ENCODE assay signal across 14 cellular contexts in genomic region chr10:74071151-74071550, GRCh38.
DNase-seq lines count a peak whose midpoint lies in the region; ATAC-seq and TF ChIP-seq lines count a peak whose summit lies in the region.
"Had no signal": no experiment of that assay in that cellular context is flagged by ENCODE, and none has a peak within 500 bp of the region (broad histone marks: within the 10 kb centered on the region; RNA-seq: fewer than 3 reads in every experiment).

No MANE protein-coding gene starts in this region.

- peaks cover 74% of the 10 kb centered on the region for H3F3A ChIP-seq in GM23248 (ENCODE audit: insufficient read depth)

- peak overlapping the region; percentile 38 for H3K27ac ChIP-seq in GM23248
- peak overlapping the region; percentile 41 for H3K27ac ChIP-seq in left ventricle myocardium inferior (replicated peaks)
- peak overlapping the region in 3 of 4 donors; percentile 58 to 75 (median 60) for H3K27ac ChIP-seq in gastrocnemius medialis
- H3K27ac ChIP-seq: KMS-11, neutrophil had no signal

- H3K4me1 ChIP-seq in GM23248 (ENCODE audit: insufficient read depth) (peaks cover 56% of the 10 kb centered on the region), left ventricle myocardium inferior (peaks cover 75% of the 10 kb centered on the region), gastrocnemius medialis (peaks cover 32 to 67% of the 10 kb centered on the region in 2 donors)

- in situ Hi-C loops in GM23248 (cut with MboI), result no loop called here
- in situ Hi-C loops in astrocyte of the cerebellum (cut with HindIII; ENCODE audit: low sequenced_read_pairs), result no loop called here
- in situ Hi-C loops in gastrocnemius medialis (cut with MboI; ENCODE audit: low sequenced_read_pairs in 4 of 4), result loop anchor here in 1 of 4 donors (10.0 kb wide), 1 partner anchor 186 kb away; no protein-coding TSS in a partner anchor

- H3K4me1 Mint-ChIP-seq in progenitor cell of endocrine pancreas (ENCODE audit: low read depth), result no peaks in the 10 kb centered on the region

- no peak overlapping the region for H3K4me3 Mint-ChIP-seq in progenitor cell of endocrine pancreas (ENCODE audit: low read depth)

- H3K79me2 ChIP-seq in GM23248 (ENCODE audit: insufficient read depth), result peaks cover 95% of the 10 kb centered on the region

- H3K4me3 ChIP-seq in GM23248 (peak overlapping the region; percentile 13; the same call in 1 of the 2 replicates), astrocyte of the cerebellum (ENCODE audit: low read depth, low read length) (no peak overlapping the region), left ventricle myocardium inferior (no peak overlapping the region), gastrocnemius medialis (no peak overlapping the region)

- H3K27me3 ChIP-seq in GM23248 (replicated peaks; ENCODE audit: insufficient read depth) (no peaks in the 10 kb centered on the region), left ventricle myocardium inferior (ENCODE audit: low read depth) (no peaks in the 10 kb centered on the region), gastrocnemius medialis (no peaks in the 10 kb centered on the region)
- H3K27me3 ChIP-seq: neutrophil had no signal

- H3K36me3 ChIP-seq in GM23248 (ENCODE audit: low read depth) (peaks cover 37% of the 10 kb centered on the region), left ventricle myocardium inferior (peaks cover 42% of the 10 kb centered on the region), gastrocnemius medialis (peaks cover 0 to 39% of the 10 kb centered on the region in 2 donors)

- TF ChIP-seq POLR2A in gastrocnemius medialis (IDR thresholded peaks at IDR 0.05), result no peak

- H3K9me3 Mint-ChIP-seq in progenitor cell of endocrine pancreas (ENCODE audit: low read depth), result no peaks in the 10 kb centered on the region
- H3K9me3 Mint-ChIP-seq: activated T-helper 2 cell treated with anti-CD3 and anti-CD28 coated beads, Interferon-gamma antibody, Interleukin-2, Interleukin-4, amounts not matched to agents 10 μg/mL and 5 μg/mL and 100 μg/mL, durations not matched to agents 14 hours and 24 hours and 36 hours had no signal

- 0 out of 2 replicates have a peak, but pooled peaks cover 8% of the 10 kb centered on the region for H4K20me1 ChIP-seq in GM23248 (ENCODE audit: insufficient read depth)

- no peaks in the 10 kb centered on the region for H3K27me3 Mint-ChIP-seq in progenitor cell of endocrine pancreas

- peak overlapping the region; percentile 27 for H3K4me2 ChIP-seq in GM23248 (ENCODE audit: unreplicated experiment)
- H3K4me2 ChIP-seq: KMS-11 had no signal

- TF ChIP-seq CTCF in astrocyte of the cerebellum (IDR thresholded peaks at IDR 0.05; ENCODE audit: low read depth, low read length, missing control alignments) (no peak), left ventricle myocardium inferior (IDR thresholded peaks at IDR 0.05; ENCODE audit: borderline replicate concordance) (no peak), gastrocnemius medialis (IDR thresholded peaks at IDR 0.05 in 4 of 5, conservative IDR thresholded peaks at IDR 0.05 in 1 of 5) (no peak), progenitor cell of endocrine pancreas (IDR thresholded peaks at IDR 0.05; ENCODE audit: unreplicated experiment) (no peak)

- DNase-seq in GM23248, result peak; percentile 85
- peak; percentile 78 for DNase-seq in astrocyte of the cerebellum (ENCODE audit: low read depth)
- DNase-seq in left ventricle myocardium inferior, result no peak
- no peak for DNase-seq in gastrocnemius medialis
- no peak for DNase-seq in progenitor cell of endocrine pancreas (ENCODE audit: low spot score, unreplicated experiment)
- DNase-seq in CD1c-positive myeloid dendritic cell (ENCODE audit: extremely low spot score), result no peak
- DNase-seq: cortex of kidney, GOT3, NCI-H446 treated with DMSO at 0.1 percent for 48 hours had no signal

- ATAC-seq in gastrocnemius medialis (no peak), GM19328 (IDR thresholded peaks at IDR 0.05; ENCODE audit: unreplicated experiment) (no peak), GM21529 (IDR thresholded peaks at IDR 0.05; ENCODE audit: unreplicated experiment) (no peak)

- H3K36me3 Mint-ChIP-seq in progenitor cell of endocrine pancreas (ENCODE audit: insufficient read depth), result peaks cover 10% of the 10 kb centered on the region

- H3K9ac ChIP-seq in GM23248, result no peak overlapping the region
- H3K9ac ChIP-seq: KMS-11 had no signal

- H3K27ac Mint-ChIP-seq in progenitor cell of endocrine pancreas, result no peak overlapping the region
- H3K27ac Mint-ChIP-seq: activated T-helper 2 cell treated with anti-CD3 and anti-CD28 coated beads, Interferon-gamma antibody, Interleukin-2, Interleukin-4, amounts not matched to agents 10 μg/mL and 5 μg/mL and 100 μg/mL, durations not matched to agents 14 hours and 24 hours and 36 hours had no signal

- intact Hi-C loops in left ventricle myocardium inferior (cut with micrococcal nuclease) (no loop called here), gastrocnemius medialis (cut with DNase I; ENCODE audit: low total_unique reads) (no loop called here)

- H3K9me3 ChIP-seq in GM23248 (ENCODE audit: low read depth) (no peaks in the 10 kb centered on the region), left ventricle myocardium inferior (replicated peaks) (no peaks in the 10 kb centered on the region), gastrocnemius medialis (no peaks in the 10 kb centered on the region)
- H3K9me3 ChIP-seq: neutrophil had no signal

- H2AFZ ChIP-seq in GM23248, result no peak overlapping the region

- H3K9me2 ChIP-seq in GM23248 (ENCODE audit: insufficient read depth), result no peaks in the 10 kb centered on the region

Comparison
In these comparisons a context has a peak if more than half of its experiments do, and no peak if none do; other contexts are left out.
1. DNase-seq: peak in GM23248 (single experiment) and astrocyte of the cerebellum (single experiment); none in left ventricle myocardium inferior (single experiment), gastrocnemius medialis (0 of 2), progenitor cell of endocrine pancreas (single experiment) and CD1c-positive myeloid dendritic cell (single experiment).
2. Peak in every context shown above with its lines, with median percentiles within 50 percentile points of each other: H3K27ac ChIP-seq.